18 cellular contexts compared by ENCODE assay signal in genomic region chr7:135755351-135755753, GRCh38.
DNase-seq lines count a peak whose midpoint lies in the region; ATAC-seq and FAIRE-seq lines count a peak whose summit lies in the region.
"Had no signal": no experiment of that assay in that cellular context is flagged by ENCODE, and none has a peak within 500 bp of the region (broad histone marks: within the 10 kb centered on the region; RNA-seq: fewer than 3 reads in every experiment).

No MANE protein-coding gene starts in this region.

- peak; percentile 13 for FAIRE-seq in islet of Langerhans (lab: Jason Lieb, UNC)
- FAIRE-seq: H54 had no signal

- DNase-seq in DMS53 (lab: John Stamatoyannopoulos, UW) (peak; percentile 86), NCI-H2029 (lab: John Stamatoyannopoulos, UW) (peak; percentile 93), SHP77 treated with DMSO at 0.1 percent for 48 hours (lab: John Stamatoyannopoulos, UW) (peak; percentile 90), globus pallidus (ENCODE audit: low spot score) (no peak), NCI-H524 (lab: John Stamatoyannopoulos, UW) (no peak)
- DNase-seq in effector CD4-positive, alpha-beta T cell = no peak
- DNase-seq: activated CD4-positive, alpha-beta T cell treated with anti-CD3 and anti-CD28 coated beads, Interleukin-2, amount 50 U/mL, for 4 hours; DMS79 treated with DMSO at 0.1 percent for 48 hours; kidney glomerular epithelial cell; midbrain; NCI-H1436 treated with DMSO at 0.1 percent for 48 hours; RPMI8226; stimulated activated naive CD8-positive, alpha-beta T cell treated with anti-CD3 and anti-CD28 coated beads, Interleukin-15, Interleukin-2, amounts not matched to agents 100 U/mL and 50 U/mL, for 24 hours; T-cell; upper lobe of right lung had no signal

- ATAC-seq in HG03342 (IDR thresholded peaks at IDR 0.05; ENCODE audit: unreplicated experiment) = no peak
- ATAC-seq: stimulated activated naive CD8-positive, alpha-beta T cell treated with anti-CD3 and anti-CD28 coated beads, Interleukin-15, Interleukin-2, amounts not matched to agents 100 U/mL and 50 U/mL, for 24 hours; T-cell; upper lobe of right lung had no signal

Comparison
In these comparisons a context has a peak if more than half of its experiments do, and no peak if none do; other contexts are left out.
1. DNase-seq: peak in DMS53 (single experiment), NCI-H2029 (single experiment) and SHP77 treated with DMSO at 0.1 percent for 48 hours (single experiment); none in globus pallidus (single experiment), effector CD4-positive, alpha-beta T cell (single experiment) and NCI-H524 (0 of 2).